In the genomic region with DNA sequence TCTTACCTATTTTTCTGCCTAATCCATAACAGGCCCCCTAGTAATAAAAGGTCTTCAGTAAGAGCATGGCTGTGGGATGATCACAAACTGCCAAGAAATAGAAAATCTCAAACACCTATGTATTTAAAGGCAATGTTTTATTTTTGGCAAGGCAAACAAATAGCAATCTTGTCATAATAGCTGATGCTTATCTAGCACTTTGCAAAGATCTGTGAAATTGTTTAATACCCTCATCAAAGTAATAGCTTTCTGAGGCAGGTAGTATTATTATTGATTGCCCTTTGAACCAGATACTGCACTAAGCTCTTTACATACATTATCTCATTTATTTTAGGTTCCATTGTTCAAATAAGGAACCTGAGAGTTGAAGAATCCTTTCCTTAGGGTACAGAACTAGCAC, we compare ENCODE assay signal across 23 cellular contexts. TPM values are rescaled to one million over a fixed set of nuclear protein-coding genes. Genes with fewer than 3 reads are reported as not detected.
DNase-seq lines count a peak whose midpoint lies in the region; ATAC-seq, FAIRE-seq and TF ChIP-seq lines count a peak whose summit lies in the region.
"Had no signal": no experiment of that assay in that cellular context is flagged by ENCODE, and none has a peak within 500 bp of the region (broad histone marks: within the 10 kb centered on the region; RNA-seq: fewer than 3 reads in every experiment).

No MANE protein-coding gene starts in this region.

- BruUV-seq in HepG2 (replicated peaks; lab: Mats Ljungman, UMichigan) = no TSS peak

- intact Hi-C loops in HepG2 (cut with micrococcal nuclease; ENCODE audit: unreplicated experiment) (loop anchor here (2.0 to 5.0 kb wide), 5 partner anchors 85 to 336 kb away; no protein-coding TSS in a partner anchor), right lobe of liver (cut with DNase I) (no loop called here), vagina (cut with DNase I) (no loop called here)

- H3K4me2 ChIP-seq in HepG2 (ENCODE audit: low read depth, low read length) (peak overlapping the region; percentile 94), astrocyte (ENCODE audit: low read length) (no peak overlapping the region)

- no peaks in the 10 kb centered on the region for H3K9me3 Mint-ChIP-seq in astrocyte (ENCODE audit: unreplicated experiment)
- H3K9me3 Mint-ChIP-seq in endothelial cell (ENCODE audit: unreplicated experiment) = no peaks in the 10 kb centered on the region
- H3K9me3 Mint-ChIP-seq: activated B cell treated with CpG ODN at 0.5 μM for 24 hours; activated T-cell treated with anti-CD3 and anti-CD28 coated beads, Interleukin-2, amount 50 U/mL, for 72 hours had no signal

- H2AFZ ChIP-seq in HepG2 (ENCODE audit: low read length) (no peak overlapping the region), astrocyte (ENCODE audit: low read depth, low read length) (no peak overlapping the region)

- H3K27ac ChIP-seq in HepG2 (ENCODE audit: extremely low read length, insufficient read depth, low read length) (no peak overlapping the region), right lobe of liver (no peak overlapping the region), astrocyte (ENCODE audit: low read depth, low read length) (no peak overlapping the region), muscle layer of duodenum (ENCODE audit: low read length) (no peak overlapping the region), vagina (peak overlapping the region; percentile 6)

- H3K4me3 ChIP-seq in HepG2 (replicated peaks in 1 of 3; ENCODE audit: insufficient read depth in 1 of 3, low read depth in 2 of 3, low read length in 3 of 3) = peak overlapping the region in 2 of 3 experiments; percentile 81 to 98; a peak in 1 of 6 replicates
- H3K4me3 ChIP-seq in right lobe of liver = no peak overlapping the region
- H3K4me3 ChIP-seq in astrocyte (ENCODE audit: insufficient read depth, low read depth, low read length) = no peak overlapping the region
- peak overlapping the region; percentile 79 to 91 for H3K4me3 ChIP-seq in muscle layer of duodenum (ENCODE audit: low read depth in 1 of 2, low read length in 2 of 2)
- no peak overlapping the region for H3K4me3 ChIP-seq in vagina

- no peak for TF ChIP-seq POLR2A in HepG2 (IDR thresholded peaks at IDR 0.05; ENCODE audit: insufficient read depth in 1 of 2, low read depth in 2 of 2, low read length in 2 of 2)
- no peak for TF ChIP-seq POLR2A in right lobe of liver (IDR thresholded peaks at IDR 0.05)
- TF ChIP-seq POLR2A in vagina (IDR thresholded peaks at IDR 0.05) = no peak

- peaks cover 2% of the 10 kb centered on the region for H3K27me3 Mint-ChIP-seq in astrocyte (ENCODE audit: low read depth, unreplicated experiment)
- peaks cover 4% of the 10 kb centered on the region for H3K27me3 Mint-ChIP-seq in endothelial cell (ENCODE audit: unreplicated experiment)

- H3K36me3 ChIP-seq in HepG2 (replicated peaks in 1 of 2; ENCODE audit: control insufficient read depth in 1 of 2, insufficient read depth in 2 of 2, low read length in 2 of 2) = no peaks in the 10 kb centered on the region
- no peaks in the 10 kb centered on the region for H3K36me3 ChIP-seq in right lobe of liver
- no peaks in the 10 kb centered on the region for H3K36me3 ChIP-seq in astrocyte (ENCODE audit: insufficient read depth, low read length)
- no peaks in the 10 kb centered on the region for H3K36me3 ChIP-seq in muscle layer of duodenum (ENCODE audit: control insufficient read depth in 1 of 2, insufficient read depth in 2 of 2, low read length in 2 of 2)
- H3K36me3 ChIP-seq in vagina = no peaks in the 10 kb centered on the region
- H3K36me3 ChIP-seq: breast epithelium, stomach had no signal

- FAIRE-seq in HepG2 (lab: Jason Lieb, UNC) = no peak
- FAIRE-seq in astrocyte (lab: Jason Lieb, UNC) = no peak
- FAIRE-seq: colon, GM19239, small intestine had no signal

- H3K4me1 ChIP-seq in HepG2 (ENCODE audit: insufficient read depth, low read length) (peaks cover 37% of the 10 kb centered on the region), right lobe of liver (peaks cover 0 to 19% (median 7%) of the 10 kb centered on the region in 4 donors), astrocyte (ENCODE audit: insufficient read depth, low read length) (peaks cover 4% of the 10 kb centered on the region), muscle layer of duodenum (ENCODE audit: control insufficient read depth in 1 of 2, insufficient read depth in 2 of 2, low read length in 2 of 2) (peaks cover 6 to 16% of the 10 kb centered on the region in 2 donors), vagina (peaks cover 29% of the 10 kb centered on the region)
- H3K4me1 ChIP-seq: breast epithelium had no signal

- H3K4me3 Mint-ChIP-seq in astrocyte (ENCODE audit: unreplicated experiment) (peak overlapping the region; percentile 90), endothelial cell (ENCODE audit: unreplicated experiment) (no peak overlapping the region)

- in situ Hi-C loops in HepG2 (cut with HindIII; ENCODE audit: extremely low pct_ligation_motif_present, low pct_unique_long_range_greater_than_20kb) = loop anchor here (10.0 kb wide), 1 partner anchor 83 kb away; no protein-coding TSS in a partner anchor

- DNase-seq in HepG2 (ENCODE audit: low spot score) (no peak), right lobe of liver (no peak), astrocyte (ENCODE audit: low read depth) (no peak), vagina (ENCODE audit: extremely low spot score in 2 of 2) (no peak), omental fat pad (ENCODE audit: low spot score) (no peak), endothelial cell (ENCODE audit: low spot score) (no peak)
- no peak for DNase-seq in activated CD4-positive, alpha-beta T cell treated with anti-CD3 and anti-CD28 coated beads, Interleukin-2, amount 50 U/mL, for 1 hour
- DNase-seq: activated B cell treated with CpG ODN at 0.5 μM for 24 hours; activated CD4-positive, alpha-beta T cell treated with anti-CD3 and anti-CD28 coated beads, Interleukin-2, amount 50 U/mL, for 4 hours; activated naive CD4-positive, alpha-beta T cell treated with Interleukin-2 at 50 U/mL for 16 hours; activated T-cell treated with anti-CD3 and anti-CD28 coated beads, Interleukin-2, amount 50 U/mL, for 72 hours; immature natural killer cell; KG1; NCI-H446 treated with DMSO at 0.1 percent for 48 hours; NK-92 treated with Interleukin-12 subunit alpha and Interleukin-12 subunit beta, amount 100 ng/mL, for 24 hours; stimulated activated CD4-positive, alpha-beta T cell treated with anti-CD3 and anti-CD28 coated beads, Interleukin-1b, Interleukin-23, amount 100 ng/mL, for 48 hours; T-helper 9 cell had no signal

- TF ChIP-seq RAD21 in HepG2 (CRISPR knock-in tag; IDR thresholded peaks at IDR 0.05) = no peak

- ATAC-seq in HepG2 (no peak), right lobe of liver (no peak), omental fat pad (ENCODE audit: low FRiP score) (no peak)

- H3K9me3 ChIP-seq in HepG2 (ENCODE audit: low read length) = no peaks in the 10 kb centered on the region
- no peaks in the 10 kb centered on the region for H3K9me3 ChIP-seq in right lobe of liver
- H3K9me3 ChIP-seq in astrocyte (ENCODE audit: insufficient read depth, low read depth, low read length) = no peaks in the 10 kb centered on the region
- H3K9me3 ChIP-seq in muscle layer of duodenum (ENCODE audit: control insufficient read depth in 1 of 2, low read length in 2 of 2) = no peaks in the 10 kb centered on the region
- H3K9me3 ChIP-seq in vagina = no peaks in the 10 kb centered on the region
- H3K9me3 ChIP-seq: breast epithelium, stomach had no signal

- no peaks in the 10 kb centered on the region for H3K36me3 Mint-ChIP-seq in astrocyte (ENCODE audit: low read depth, unreplicated experiment)
- no peaks in the 10 kb centered on the region for H3K36me3 Mint-ChIP-seq in endothelial cell (ENCODE audit: low read depth, unreplicated experiment)
- H3K36me3 Mint-ChIP-seq: immature natural killer cell had no signal

- H4K20me1 ChIP-seq in HepG2 (ENCODE audit: insufficient read depth, low read length) = no peaks in the 10 kb centered on the region; the same call in 1 of the 2 replicates
- H4K20me1 ChIP-seq in astrocyte (ENCODE audit: insufficient read depth, low read length) = no peaks in the 10 kb centered on the region

- POLR2A ChIA-PET in HepG2 (lab: Yijun Ruan, JAX) = no interaction called here

- H3K27me3 ChIP-seq in HepG2 (ENCODE audit: control insufficient read depth in 1 of 2, insufficient read depth in 2 of 2, low read length in 2 of 2) (no peaks in the 10 kb centered on the region; a peak in 1 of 5 replicates), right lobe of liver (no peaks in the 10 kb centered on the region), astrocyte (ENCODE audit: insufficient read depth, low read length) (no peaks in the 10 kb centered on the region), muscle layer of duodenum (ENCODE audit: low read depth, low read length) (no peaks in the 10 kb centered on the region), vagina (no peaks in the 10 kb centered on the region)
- H3K27me3 ChIP-seq: breast epithelium had no signal

- H3K9ac ChIP-seq in HepG2 (ENCODE audit: insufficient read depth, low read depth, low read length) (no peak overlapping the region), astrocyte (ENCODE audit: low read length) (no peak overlapping the region)

- no peak overlapping the region for H3K27ac Mint-ChIP-seq in astrocyte (ENCODE audit: unreplicated experiment)
- no peak overlapping the region for H3K27ac Mint-ChIP-seq in endothelial cell (ENCODE audit: unreplicated experiment)
- H3K27ac Mint-ChIP-seq: activated B cell treated with CpG ODN at 0.5 μM for 24 hours; activated T-cell treated with anti-CD3 and anti-CD28 coated beads, Interleukin-2, amount 50 U/mL, for 72 hours; immature natural killer cell had no signal

- TF ChIP-seq EP300 in HepG2 (IDR thresholded peaks at IDR 0.05; ENCODE audit: low read depth in 2 of 2, low read length in 2 of 2) = no peak
- TF ChIP-seq EP300 in HepG2 (CRISPR knock-in tag; IDR thresholded peaks at IDR 0.05; ENCODE audit: borderline replicate concordance) = no peak

- CTCF ChIA-PET in HepG2 (lab: Yijun Ruan, JAX; ENCODE audit: low intra/inter-chr PET ratio, low total read pairs) = no interaction called here

- no peak for TF ChIP-seq CTCF in HepG2 (CRISPR knock-in tag; IDR thresholded peaks at IDR 0.05)
- TF ChIP-seq CTCF in right lobe of liver (IDR thresholded peaks at IDR 0.05) = no peak
- no peak for TF ChIP-seq CTCF in astrocyte (IDR thresholded peaks at IDR 0.05; ENCODE audit: insufficient read depth, low read depth, low read length)
- no peak for TF ChIP-seq CTCF in vagina (IDR thresholded peaks at IDR 0.05)
- TF ChIP-seq CTCF in omental fat pad (IDR thresholded peaks at IDR 0.05) = no peak
- no peak for TF ChIP-seq CTCF in endothelial cell (IDR thresholded peaks at IDR 0.05; ENCODE audit: unreplicated experiment)

- peaks cover 11% of the 10 kb centered on the region for H3K79me2 ChIP-seq in HepG2 (ENCODE audit: insufficient read depth, low read length)
- H3K79me2 ChIP-seq in astrocyte (ENCODE audit: insufficient read depth, low read length) = no peaks in the 10 kb centered on the region

- H3K4me1 Mint-ChIP-seq in astrocyte (ENCODE audit: low read depth, unreplicated experiment) (peaks cover 7% of the 10 kb centered on the region), endothelial cell (ENCODE audit: unreplicated experiment) (peaks cover 16% of the 10 kb centered on the region)
- H3K4me1 Mint-ChIP-seq: immature natural killer cell had no signal

RNA-seq across cellular contexts. Expression of gene CADPS2, which starts 1.6 kb away (rescaled TPM):
- 43.8 and 62.9 TPM in 2 replicates for total RNA-seq in HepG2 (2016; rRNA removed; fragmentation: Illumina TruSeq; extraction: Trizol)
- total RNA-seq in HepG2 (2016; cell fraction: cytosol; rRNA removed; fragmentation: Illumina TruSeq; extraction: Trizol; ENCODE audit: low read depth) = 6.9 and 7.1 TPM in 2 replicates
- total RNA-seq in HepG2 (2016; cell fraction: insoluble cytoplasmic fraction; rRNA removed; fragmentation: Illumina TruSeq; extraction: Trizol) = 44.1 and 61.2 TPM in 2 replicates
- 12.9 and 13.8 TPM in 2 replicates for total RNA-seq in HepG2 (2016; cell fraction: membrane; rRNA removed; fragmentation: Illumina TruSeq; extraction: Trizol)
- 35.9 and 36.9 TPM in 2 replicates for total RNA-seq in HepG2 (2016; cell fraction: nucleus; rRNA removed; fragmentation: Illumina TruSeq; extraction: Trizol)
- polyA plus RNA-seq in HepG2 (2011; rRNA removed) = 13.5 and 17.6 TPM in 2 replicates
- polyA plus RNA-seq in HepG2 (2011; cell fraction: cytosol; rRNA removed) = 8.6 and 12.4 TPM in 2 replicates
- polyA plus RNA-seq in HepG2 (2011; cell fraction: nucleus; rRNA removed) = 5.3 and 5.6 TPM in 2 replicates
- 9.4 and 10.1 TPM in 2 replicates for polyA plus RNA-seq in HepG2 (2012)
- polyA plus RNA-seq in HepG2 (2016; cell fraction: cytosol; fragmentation: Illumina TruSeq; extraction: Trizol; ENCODE audit: low read depth) = 1.0 and 1.3 TPM in 2 replicates
- 39.5 and 41.4 TPM in 2 replicates for polyA plus RNA-seq in HepG2 (2016; cell fraction: insoluble cytoplasmic fraction; fragmentation: Illumina TruSeq; extraction: Trizol; ENCODE audit: low read depth)
- 4.2 and 4.4 TPM in 2 replicates for polyA plus RNA-seq in HepG2 (2016; cell fraction: membrane; fragmentation: Illumina TruSeq; extraction: Trizol; ENCODE audit: low read depth)
- 18.8 and 19.0 TPM in 2 replicates for polyA plus RNA-seq in HepG2 (2016; cell fraction: nucleus; fragmentation: Illumina TruSeq; extraction: Trizol; ENCODE audit: insufficient read depth, low read depth)
- 4.0 and 26.7 TPM in 2 replicates for polyA minus RNA-seq in HepG2 (2011; rRNA and poly(A)+ RNA removed; ENCODE audit: low replicate concordance)
- polyA minus RNA-seq in HepG2 (2011; cell fraction: cytosol; rRNA and poly(A)+ RNA removed) = 19.0 and 21.3 TPM in 2 replicates
- polyA minus RNA-seq in HepG2 (2011; cell fraction: nucleus; rRNA and poly(A)+ RNA removed) = 61.3 and 65.6 TPM in 2 replicates
- total RNA-seq in right lobe of liver = 10 to 100 TPM in 2 of 6 experiments, 1 to 10 TPM in 4; 7.6 to 14.7 (median 9.4) TPM
- total RNA-seq in astrocyte = 6.1 and 6.4 TPM in 2 replicates
- 25.5 TPM for total RNA-seq in vagina
- 10 to 100 TPM; 15.3 to 41.9 (median 24.4) TPM for total RNA-seq in omental fat pad
- 27.8 TPM for total RNA-seq in endothelial cell (ENCODE audit: unreplicated experiment)
- total RNA-seq: activated B cell treated with CpG ODN at 0.5 μM for 24 hours; activated T-cell treated with anti-CD3 and anti-CD28 coated beads, Interleukin-2, amount 50 U/mL, for 72 hours had no signal
- polyA plus RNA-seq: immature natural killer cell had no signal

Comparison
In these comparisons a context has a peak if more than half of its experiments do, and no peak if none do; other contexts are left out.
1. H3K4me3 ChIP-seq: peak in HepG2 (2 of 3) and muscle layer of duodenum (2 of 2); none in right lobe of liver (0 of 3), astrocyte (single experiment) and vagina (0 of 2).